21 cellular contexts compared by ENCODE assay signal in genomic region chr2:120419073-120419472, GRCh38.
DNase-seq lines count a peak whose midpoint lies in the region; ATAC-seq and TF ChIP-seq lines count a peak whose summit lies in the region.
"Had no signal": no experiment of that assay in that cellular context is flagged by ENCODE, and none has a peak within 500 bp of the region (broad histone marks: within the 10 kb centered on the region; RNA-seq: fewer than 3 reads in every experiment).

No MANE protein-coding gene starts in this region.

- H3K4me3 Mint-ChIP-seq in Calu3 (ENCODE audit: low read depth, unreplicated experiment): no peak overlapping the region
- H3K4me3 Mint-ChIP-seq: CD4-positive, CD25-positive, alpha-beta regulatory T cell; central memory CD8-positive, alpha-beta T cell; effector memory CD8-positive, alpha-beta T cell; nephron progenitor cell; stimulated activated effector memory CD8-positive, alpha-beta T cell treated with anti-CD3 and anti-CD28 coated beads, Interleukin-12 subunit alpha, Interleukin-12 subunit beta, amount 100 ng/mL, for 72 hours had no signal

- no peaks in the 10 kb centered on the region for H3K9me3 ChIP-seq in right atrium auricular region
- no peaks in the 10 kb centered on the region for H3K9me3 ChIP-seq in prostate gland
- no peaks in the 10 kb centered on the region for H3K9me3 ChIP-seq in PC-3 (ENCODE audit: low read length)
- H3K9me3 ChIP-seq: MG63, tibial artery had no signal

- WGBS in prostate gland: 46% methylated on average over 6 of the region's 6 CpGs

- H3K27me3 ChIP-seq in right atrium auricular region: no peaks in the 10 kb centered on the region
- H3K27me3 ChIP-seq in prostate gland (replicated peaks; ENCODE audit: insufficient read depth): no peaks in the 10 kb centered on the region
- H3K27me3 ChIP-seq in PC-3 (ENCODE audit: low read length): no peaks in the 10 kb centered on the region
- H3K27me3 ChIP-seq: MG63 had no signal

- CTCF ChIA-PET in PC-3 (lab: Charles Lee) (no interaction called here), Calu3 (lab: Charles Lee) (interaction anchor here (0.7 kb wide), 1 partner anchor 76 kb away, joined by 4 read pairs; no protein-coding TSS in a partner anchor)

- H3K9me2 ChIP-seq in PC-3 (replicated peaks; ENCODE audit: low read length): no peaks in the 10 kb centered on the region

- no peak overlapping the region for H2AFZ ChIP-seq in PC-3 (ENCODE audit: low read length)
- H2AFZ ChIP-seq: GM23248 had no signal

- no TSS peak for BruUV-seq in PC-3 (replicated peaks; lab: Mats Ljungman, UMichigan)
- no TSS peak for BruUV-seq in Calu3 (replicated peaks; lab: Mats Ljungman, UMichigan)

- ATAC-seq in Right ventricle myocardium inferior (peak; percentile 93), Right ventricle myocardium superior (ENCODE audit: poor library complexity) (peak; percentile 98), GM19035 (IDR thresholded peaks at IDR 0.05; ENCODE audit: unreplicated experiment) (no peak), PC-3 (no peak)
- ATAC-seq: effector memory CD8-positive, alpha-beta T cell; stimulated activated effector memory CD8-positive, alpha-beta T cell treated with anti-CD3 and anti-CD28 coated beads, Interleukin-12 subunit alpha, Interleukin-12 subunit beta, amount 100 ng/mL, for 72 hours had no signal

- no peaks in the 10 kb centered on the region for H3K4me1 Mint-ChIP-seq in Calu3 (ENCODE audit: low read depth, unreplicated experiment)
- H3K4me1 Mint-ChIP-seq: CD4-positive, CD25-positive, alpha-beta regulatory T cell; central memory CD8-positive, alpha-beta T cell; stimulated activated effector memory CD8-positive, alpha-beta T cell treated with anti-CD3 and anti-CD28 coated beads, Interleukin-12 subunit alpha, Interleukin-12 subunit beta, amount 100 ng/mL, for 72 hours had no signal

- DNase-seq in Right ventricle myocardium inferior (ENCODE audit: missing footprints): peak; percentile 72
- DNase-seq in right atrium auricular region (ENCODE audit: low spot score): no peak
- DNase-seq in Right ventricle myocardium superior: peak; percentile 71
- DNase-seq in prostate gland (ENCODE audit: low spot score): peak; percentile 61
- no peak for DNase-seq in PC-3
- no peak for DNase-seq in SIG-M5 treated with dmso at 0.1 percent for 504 hours (lab: John Stamatoyannopoulos, UW; ENCODE audit: unreplicated experiment)
- no peak for DNase-seq in Calu3
- DNase-seq: activated CD4-positive, alpha-beta T cell treated with anti-CD3 and anti-CD28 coated beads, Interleukin-2, amount 50 U/mL, for 4 hours; CD4-positive, CD25-positive, alpha-beta regulatory T cell; effector memory CD8-positive, alpha-beta T cell; GM23248; IMR-90; mesendoderm; MG63; NCI-H446; nephron progenitor cell; SW 1271 had no signal

- H3K4me3 ChIP-seq in right atrium auricular region (no peak overlapping the region), prostate gland (no peak overlapping the region), PC-3 (ENCODE audit: low read length) (no peak overlapping the region)
- H3K4me3 ChIP-seq: GM23248, MG63, tibial artery had no signal

- no peak overlapping the region for H3K9ac ChIP-seq in PC-3 (ENCODE audit: low read length)
- H3K9ac ChIP-seq: GM23248 had no signal

- peaks cover 78% of the 10 kb centered on the region for H3K27me3 Mint-ChIP-seq in Calu3 (ENCODE audit: unreplicated experiment)

- H3K27ac ChIP-seq in right atrium auricular region (peak overlapping the region in 1 of 2 donors; percentile 16), prostate gland (no peak overlapping the region), PC-3 (ENCODE audit: low read length) (no peak overlapping the region)
- H3K27ac ChIP-seq: GM23248, tibial artery had no signal

- no peaks in the 10 kb centered on the region for H4K20me1 ChIP-seq in PC-3 (ENCODE audit: low read length)

- no peak overlapping the region for H3K27ac Mint-ChIP-seq in Calu3 (ENCODE audit: unreplicated experiment)
- H3K27ac Mint-ChIP-seq: CD4-positive, CD25-positive, alpha-beta regulatory T cell; effector memory CD8-positive, alpha-beta T cell; nephron progenitor cell; stimulated activated effector memory CD8-positive, alpha-beta T cell treated with anti-CD3 and anti-CD28 coated beads, Interleukin-12 subunit alpha, Interleukin-12 subunit beta, amount 100 ng/mL, for 72 hours had no signal

- H3K4me2 ChIP-seq in PC-3 (ENCODE audit: low read length): no peak overlapping the region

- POLR2A ChIA-PET in PC-3 (lab: Charles Lee; ENCODE audit: unreplicated experiment): no interaction called here

- no peaks in the 10 kb centered on the region for H3K9me3 Mint-ChIP-seq in Calu3 (ENCODE audit: low read depth, unreplicated experiment)
- H3K9me3 Mint-ChIP-seq: central memory CD8-positive, alpha-beta T cell; effector memory CD8-positive, alpha-beta T cell; nephron progenitor cell; stimulated activated effector memory CD8-positive, alpha-beta T cell treated with anti-CD3 and anti-CD28 coated beads, Interleukin-12 subunit alpha, Interleukin-12 subunit beta, amount 100 ng/mL, for 72 hours had no signal

- H3K36me3 Mint-ChIP-seq in Calu3 (ENCODE audit: insufficient read depth, unreplicated experiment): no peaks in the 10 kb centered on the region
- H3K36me3 Mint-ChIP-seq: CD4-positive, CD25-positive, alpha-beta regulatory T cell; stimulated activated effector memory CD8-positive, alpha-beta T cell treated with anti-CD3 and anti-CD28 coated beads, Interleukin-12 subunit alpha, Interleukin-12 subunit beta, amount 100 ng/mL, for 72 hours had no signal

- no peaks in the 10 kb centered on the region for H3K79me2 ChIP-seq in PC-3 (ENCODE audit: low read length)

- no peaks in the 10 kb centered on the region for H3F3A ChIP-seq in PC-3 (ENCODE audit: low read length, unreplicated experiment)

- intact Hi-C loops in Right ventricle myocardium inferior (cut with DNase I) (loop anchor here (5.0 kb wide), 1 partner anchor 52 kb away; no protein-coding TSS in a partner anchor), Right ventricle myocardium superior (cut with DNase I) (no loop called here), prostate gland (cut with DNase I) (no loop called here), PC-3 (cut with micrococcal nuclease) (no loop called here), Calu3 (cut with micrococcal nuclease; ENCODE audit: unreplicated experiment) (no loop called here)

- H3K4me1 ChIP-seq in right atrium auricular region: peaks cover 0 to 11% of the 10 kb centered on the region in 2 donors
- peaks cover 9% of the 10 kb centered on the region for H3K4me1 ChIP-seq in prostate gland (replicated peaks)
- H3K4me1 ChIP-seq in PC-3 (ENCODE audit: insufficient read depth, low read length): peaks cover 6% of the 10 kb centered on the region; the same call in 1 of the 2 replicates
- H3K4me1 ChIP-seq: tibial artery had no signal

- H3K36me3 ChIP-seq in right atrium auricular region (no peaks in the 10 kb centered on the region), prostate gland (no peaks in the 10 kb centered on the region), PC-3 (ENCODE audit: low read depth, low read length) (no peaks in the 10 kb centered on the region)
- H3K36me3 ChIP-seq: MG63, tibial artery had no signal

- TF ChIP-seq CTCF in right atrium auricular region (IDR thresholded peaks at IDR 0.05) (no peak), prostate gland (IDR thresholded peaks at IDR 0.05) (peak in 1 of 4 experiments; percentile 15), PC-3 (conservative IDR thresholded peaks at IDR 0.05; ENCODE audit: low read depth, low read length) (no peak), Calu3 (IDR thresholded peaks at IDR 0.05; ENCODE audit: unreplicated experiment) (no peak)

- TF ChIP-seq POLR2A in prostate gland (IDR thresholded peaks at IDR 0.05): no peak

Comparison
In these comparisons a context has a peak if more than half of its experiments do, and no peak if none do; other contexts are left out.
1. DNase-seq: peak in Right ventricle myocardium inferior (single experiment), Right ventricle myocardium superior (single experiment) and prostate gland (single experiment); none in right atrium auricular region (single experiment), PC-3 (single experiment), SIG-M5 treated with dmso at 0.1 percent for 504 hours (single experiment) and Calu3 (single experiment).
2. ATAC-seq: peak in Right ventricle myocardium inferior (single experiment) and Right ventricle myocardium superior (single experiment); none in GM19035 (single experiment) and PC-3 (single experiment).